Comparison of ENCODE assay signal across 9 cellular contexts in genomic region chr12:51954465-51955361, GRCh38. TPM values are rescaled to one million over a fixed set of nuclear protein-coding genes. Genes with fewer than 3 reads are reported as not detected.
A peak's percentile ranks its signal among the peaks of the same experiment; 100 is the strongest.
DNase-seq lines count a peak whose midpoint lies in the region; ATAC-seq and TF ChIP-seq lines count a peak whose summit lies in the region.
"Had no signal": no experiment of that assay in that cellular context is flagged by ENCODE, and none has a peak within 500 bp of the region (broad histone marks: within the 10 kb centered on the region; RNA-seq: fewer than 3 reads in every experiment).

No MANE protein-coding gene starts in this region.

- H3K36me3 ChIP-seq in endodermal cell (ENCODE audit: control insufficient read depth, insufficient read depth, low read length) (peaks cover 15% of the 10 kb centered on the region), neuron (ENCODE audit: insufficient read depth, low read length) (peaks cover 14% of the 10 kb centered on the region)

- peak overlapping the region; percentile 73 to 88 (median 85) for H3K27ac Mint-ChIP-seq in CD14-positive monocyte
- H3K27ac Mint-ChIP-seq in endodermal cell = no peak overlapping the region

- no peak overlapping the region for H2AFZ ChIP-seq in neuron (ENCODE audit: low read depth, low read length)

- H3K27me3 Mint-ChIP-seq in CD14-positive monocyte (ENCODE audit: low read depth in 3 of 3) = peaks cover 2 to 7% (median 4%) of the 10 kb centered on the region in 3 donors
- peaks cover 15% of the 10 kb centered on the region for H3K27me3 Mint-ChIP-seq in endodermal cell (ENCODE audit: insufficient read depth)

- no peak overlapping the region for H3K27ac ChIP-seq in endodermal cell (ENCODE audit: low read depth, low read length)

- H3K27me3 ChIP-seq in endodermal cell (ENCODE audit: control insufficient read depth, insufficient read depth, low read length, poor library complexity, severe bottlenecking) (peaks cover 14% of the 10 kb centered on the region), neuron (ENCODE audit: insufficient read depth, low read length) (peaks cover 7% of the 10 kb centered on the region)

- H3K4me3 ChIP-seq in endodermal cell (ENCODE audit: low read length) (peak overlapping the region; percentile 99), neuron (ENCODE audit: low read length) (peak overlapping the region; percentile 78)

- no peak for TF ChIP-seq CTCF in CD14-positive monocyte (IDR thresholded peaks at IDR 0.05)
- TF ChIP-seq CTCF in endodermal cell (conservative IDR thresholded peaks at IDR 0.05) = no peak

- H3K4me1 Mint-ChIP-seq in CD14-positive monocyte (peaks cover 67% of the 10 kb centered on the region), endodermal cell (peaks cover 29% of the 10 kb centered on the region)

- peak overlapping the region; percentile 1 for H3K9ac ChIP-seq in endodermal cell (ENCODE audit: extremely low read depth, low read length, poor library complexity, severe bottlenecking)

- ATAC-seq in HG02610 (IDR thresholded peaks at IDR 0.05; ENCODE audit: unreplicated experiment) = no peak

- H3K4me3 Mint-ChIP-seq in CD14-positive monocyte (peak overlapping the region; percentile 91 to 96), endodermal cell (no peak overlapping the region)

- H3K4me1 ChIP-seq in endodermal cell (ENCODE audit: control insufficient read depth, insufficient read depth, low read length) = no peaks in the 10 kb centered on the region
- H3K4me1 ChIP-seq in neuron (ENCODE audit: insufficient read depth, low read length) = peaks cover 27% of the 10 kb centered on the region

- H3K36me3 Mint-ChIP-seq in CD14-positive monocyte (peaks cover 28 to 31% of the 10 kb centered on the region in 2 donors), endodermal cell (ENCODE audit: low read depth) (peaks cover 29% of the 10 kb centered on the region)

- peaks cover 0 to 4% (median 2%) of the 10 kb centered on the region in 7 donors for H3K9me3 Mint-ChIP-seq in CD14-positive monocyte
- H3K9me3 Mint-ChIP-seq in endodermal cell = no peaks in the 10 kb centered on the region

- WGBS in endodermal cell (ENCODE audit: insufficient coverage in 1 of 2, insufficient read length in 1 of 2), 2 experiments = 89 to 91% methylated on average over 7 of the region's 7 CpGs

- intact Hi-C loops in CD14-positive monocyte (cut with micrococcal nuclease) = loop anchor here (2.0 to 5.0 kb wide), 3 partner anchors 14 to 32 kb away; no protein-coding TSS in a partner anchor

- DNase-seq in CD14-positive monocyte (ENCODE audit: low spot score) = no peak
- peak; percentile 59 for DNase-seq in NCI-H2029 (lab: John Stamatoyannopoulos, UW)
- peak; percentile 24 for DNase-seq in endodermal cell
- no peak for DNase-seq in middle frontal gyrus (ENCODE audit: extremely low spot score, low spot score)
- no peak for DNase-seq in NCI-H1436 (lab: John Stamatoyannopoulos, UW)
- no peak for DNase-seq in SKM-1 treated with dmso at 0.1 percent for 144 hours (lab: John Stamatoyannopoulos, UW; ENCODE audit: unreplicated experiment)
- DNase-seq: NCI-H2107 had no signal

- H3K9me3 ChIP-seq in endodermal cell (ENCODE audit: control insufficient read depth, low read length) (peaks cover 5% of the 10 kb centered on the region), neuron (ENCODE audit: low read length) (no peaks in the 10 kb centered on the region)

RNA-seq across cellular contexts. Expression of gene ACVR1B, which starts 3.2 kb away (rescaled TPM):
- 1 to 10 TPM; 1.8 to 3.9 TPM for polyA plus RNA-seq in CD14-positive monocyte
- 10 to 100 TPM; 48.6 to 59.3 TPM for total RNA-seq in endodermal cell
- 33.5 TPM for polyA plus RNA-seq in endodermal cell (2013, experiment 1 of 2)
- 28.8 TPM for polyA plus RNA-seq in endodermal cell (2013, experiment 2 of 2)

RNA-seq across cellular contexts. Expression of gene ACVRL1, which starts 47.4 kb away (rescaled TPM):
- polyA plus RNA-seq in CD14-positive monocyte = 1 to 10 TPM; 1.5 to 2.0 TPM
- total RNA-seq in endodermal cell = under 1 TPM; 0.42 to 0.64 TPM
- 1.00 TPM for polyA plus RNA-seq in endodermal cell (2013, experiment 1 of 2)
- polyA plus RNA-seq in endodermal cell (2013, experiment 2 of 2) = 1.4 TPM

RNA-seq across cellular contexts. Expression of gene TAMALIN, which starts 52.0 kb away (rescaled TPM):
- polyA plus RNA-seq in CD14-positive monocyte = 1 to 10 TPM in 1 of 2 donors, under 1 TPM in 1; 0.63 to 1.6 TPM
- 1 to 10 TPM; 4.4 to 9.1 TPM for total RNA-seq in endodermal cell
- 16.3 TPM for polyA plus RNA-seq in endodermal cell (2013, experiment 1 of 2)
- 13.2 TPM for polyA plus RNA-seq in endodermal cell (2013, experiment 2 of 2)

Comparison
In these comparisons a context has a peak if more than half of its experiments do, and no peak if none do; other contexts are left out.
1. DNase-seq: peak in NCI-H2029 (single experiment) and endodermal cell (single experiment); none in CD14-positive monocyte (single experiment), middle frontal gyrus (single experiment), NCI-H1436 (single experiment) and SKM-1 treated with dmso at 0.1 percent for 144 hours (single experiment).